ENCODE assay signal across 8 cellular contexts in genomic region chr2:178480227-178481181, GRCh38. TPM values are rescaled to one million over a fixed set of nuclear protein-coding genes. Genes with fewer than 3 reads are reported as not detected.
DNase-seq lines count a peak whose midpoint lies in the region; ATAC-seq and TF ChIP-seq lines count a peak whose summit lies in the region.

Gene PLEKHA3, plus strand, starts transcription at chr2:178480457. Its CDS starts 413 bp downstream, at chr2:178480870.

- ATAC-seq in HG02642 (IDR thresholded peaks at IDR 0.05; ENCODE audit: poor library complexity, unreplicated experiment) (peak; percentile 83), Right ventricle myocardium superior (ENCODE audit: poor library complexity) (peak; percentile 93)

- peak within 1 kb of the TSS; percentile 99 for H3K4me2 ChIP-seq in parathyroid adenoma (ENCODE audit: low read length)

- TF ChIP-seq POLR2A in tibial nerve (IDR thresholded peaks at IDR 0.05) = peak; percentile 60 to 90

- no peaks in the 10 kb centered on the region for H3K9me3 ChIP-seq in parathyroid adenoma (ENCODE audit: control insufficient read depth, low read length)
- H3K9me3 ChIP-seq in tibial nerve = no peaks in the 10 kb centered on the region

- H3K27me3 ChIP-seq in parathyroid adenoma (ENCODE audit: control insufficient read depth, insufficient read depth, low read length) (no peaks in the 10 kb centered on the region), tibial nerve (no peaks in the 10 kb centered on the region)

- H3K36me3 ChIP-seq in parathyroid adenoma (ENCODE audit: control insufficient read depth, insufficient read depth, low read length) = no peaks in the 10 kb centered on the region
- H3K36me3 ChIP-seq in tibial nerve = no peaks in the 10 kb centered on the region

- peak within 1 kb of the TSS; percentile 78 for H2AFZ ChIP-seq in parathyroid adenoma

- DNase-seq in GM12865 (ENCODE audit: low read depth) = peak; percentile 89
- peak; percentile 82 for DNase-seq in NCI-H1105 (lab: John Stamatoyannopoulos, UW)
- DNase-seq in SW 1271 (lab: John Stamatoyannopoulos, UW) = peak; percentile 90 to 92
- peak; percentile 36 for DNase-seq in activated naive CD8-positive, alpha-beta T cell treated with anti-CD3 and anti-CD28 coated beads, Interleukin-2, amount 50 U/mL, for 16 hours (ENCODE audit: low read depth, low spot score)
- DNase-seq in Right ventricle myocardium superior = peak; percentile 98
- peak; percentile 92 to 96 for DNase-seq in tibial nerve (ENCODE audit: low spot score in 2 of 2)

- peak in 1 of 2 donors; percentile 89 for TF ChIP-seq EP300 in tibial nerve (IDR thresholded peaks at IDR 0.05)

- peaks cover 19% of the 10 kb centered on the region for H3K79me2 ChIP-seq in parathyroid adenoma

- intact Hi-C loops in Right ventricle myocardium superior (cut with DNase I) = no loop called here

- TF ChIP-seq CTCF in GM12865 (IDR thresholded peaks at IDR 0.05; ENCODE audit: insufficient read depth, low read depth, low read length, missing control alignments) (no peak), parathyroid adenoma (IDR thresholded peaks at IDR 0.05) (no peak), tibial nerve (IDR thresholded peaks at IDR 0.05) (no peak)

- H3K4me1 ChIP-seq in parathyroid adenoma (peaks cover 3% of the 10 kb centered on the region), tibial nerve (peaks cover 0 to 65% (median 34%) of the 10 kb centered on the region in 4 donors)

- H3K4me3 ChIP-seq in GM12865 (ENCODE audit: low read depth, low read length) = peak within 1 kb of the TSS; percentile 88
- H3K4me3 ChIP-seq in parathyroid adenoma (ENCODE audit: low read depth, low read length) = peak within 1 kb of the TSS; percentile 81
- H3K4me3 ChIP-seq in tibial nerve = peak within 1 kb of the TSS; percentile 56 to 94 (median 76)

- H3K27ac ChIP-seq in parathyroid adenoma (peak within 1 kb of the TSS; percentile 94), tibial nerve (peak within 1 kb of the TSS; percentile 94 to 98 (median 98))

- H3K9ac ChIP-seq in parathyroid adenoma = no peak within 1 kb of the TSS

- WGBS in tibial nerve, 2 donors = 0 to 1% methylated on average over 57 to 59 of the region's 92 CpGs

RNA-seq across cellular contexts. Expression of gene PLEKHA3, which starts in this region (rescaled TPM):
- total RNA-seq in Right ventricle myocardium superior = 32.2 TPM
- total RNA-seq in tibial nerve = 10 to 100 TPM in 2 of 4 donors, 1 to 10 TPM in 2; 7.2 to 14.4 (median 10.4) TPM

Comparison
In these comparisons a context has a peak if more than half of its experiments do, and no peak if none do; other contexts are left out.
1. Peak in every context shown above with its lines: DNase-seq, ATAC-seq, H3K4me3 ChIP-seq and H3K27ac ChIP-seq.
2. DNase-seq: peak in every context shown above with its lines; median percentile 98 in Right ventricle myocardium superior; 94 in tibial nerve; 91 in SW 1271; 89 in GM12865; 82 in NCI-H1105; 36 in activated naive CD8-positive, alpha-beta T cell treated with anti-CD3 and anti-CD28 coated beads, Interleukin-2, amount 50 U/mL, for 16 hours.